In genomic region chr17:62140836-62141235, GRCh38 we compare ENCODE assay signal across 21 cellular contexts.
DNase-seq lines count a peak whose midpoint lies in the region; ATAC-seq, FAIRE-seq and TF ChIP-seq lines count a peak whose summit lies in the region.
"Had no signal": no experiment of that assay in that cellular context is flagged by ENCODE, and none has a peak within 500 bp of the region (broad histone marks: within the 10 kb centered on the region; RNA-seq: fewer than 3 reads in every experiment).

No MANE protein-coding gene starts in this region.

- peaks cover 29% of the 10 kb centered on the region for H3K27me3 ChIP-seq in lower lobe of right lung (ENCODE audit: low read depth)
- peaks cover 8% of the 10 kb centered on the region for H3K27me3 ChIP-seq in CD4-positive, alpha-beta T cell (ENCODE audit: control insufficient read depth, insufficient read depth, low read length)
- H3K27me3 ChIP-seq: BLaER1 treated with 17β-estradiol and CSF1 and Interleukin-3, amounts not matched to agents 10 nM and 100 nM had no signal

- TF ChIP-seq CTCF in lower lobe of right lung (IDR thresholded peaks at IDR 0.05) = no peak
- no peak for TF ChIP-seq CTCF in CD4-positive, alpha-beta T cell (IDR thresholded peaks at IDR 0.05)

- intact Hi-C loops in lower lobe of right lung (cut with DNase I) = no loop called here
- intact Hi-C loops in CD4-positive, alpha-beta T cell (cut with DNase I, micrococcal nuclease) = no loop called here

- H3K36me3 ChIP-seq in lower lobe of right lung = no peaks in the 10 kb centered on the region
- H3K36me3 ChIP-seq: BLaER1 treated with 17β-estradiol and CSF1 and Interleukin-3, amounts not matched to agents 10 nM and 100 nM; gastrocnemius medialis; HAP-1; prostate gland; upper lobe of left lung had no signal

- H3K4me1 Mint-ChIP-seq in activated naive CD8-positive, alpha-beta T cell (ENCODE audit: low read depth) = peaks cover 3% of the 10 kb centered on the region
- no peaks in the 10 kb centered on the region for H3K4me1 Mint-ChIP-seq in activated naive CD8-positive, alpha-beta T cell treated with anti-CD3 and anti-CD28 coated beads for 36 hours
- no peaks in the 10 kb centered on the region for H3K4me1 Mint-ChIP-seq in CD4-positive, alpha-beta T cell (ENCODE audit: low read depth)

- no peaks in the 10 kb centered on the region for H3K9me3 ChIP-seq in lower lobe of right lung
- no peaks in the 10 kb centered on the region for H3K9me3 ChIP-seq in CD4-positive, alpha-beta T cell (ENCODE audit: control insufficient read depth, low read length)
- H3K9me3 ChIP-seq: gastrocnemius medialis, HAP-1, prostate gland, upper lobe of left lung had no signal

- H3K4me3 ChIP-seq in lower lobe of right lung = no peak overlapping the region
- H3K4me3 ChIP-seq: BLaER1 treated with 17β-estradiol and CSF1 and Interleukin-3, amounts not matched to agents 10 nM and 100 nM; gastrocnemius medialis; HAP-1; prostate gland; upper lobe of left lung had no signal

- ATAC-seq in lower lobe of right lung = peak; percentile 37 to 64
- no peak for ATAC-seq in CD4-positive, alpha-beta T cell (ENCODE audit: poor library complexity)
- ATAC-seq: gastrocnemius medialis; naive thymus-derived CD4-positive, alpha-beta T cell had no signal

- H3K36me3 Mint-ChIP-seq in activated naive CD8-positive, alpha-beta T cell = no peaks in the 10 kb centered on the region
- H3K36me3 Mint-ChIP-seq in activated naive CD8-positive, alpha-beta T cell treated with anti-CD3 and anti-CD28 coated beads for 36 hours = no peaks in the 10 kb centered on the region
- H3K36me3 Mint-ChIP-seq in CD4-positive, alpha-beta T cell (ENCODE audit: low read depth) = no peaks in the 10 kb centered on the region

- H3K4me3 Mint-ChIP-seq in activated naive CD8-positive, alpha-beta T cell = peak overlapping the region; percentile 55
- no peak overlapping the region for H3K4me3 Mint-ChIP-seq in activated naive CD8-positive, alpha-beta T cell treated with anti-CD3 and anti-CD28 coated beads for 36 hours
- no peak overlapping the region for H3K4me3 Mint-ChIP-seq in CD4-positive, alpha-beta T cell

- H3K27me3 Mint-ChIP-seq in activated naive CD8-positive, alpha-beta T cell = peaks cover 11% of the 10 kb centered on the region
- peaks cover 43% of the 10 kb centered on the region for H3K27me3 Mint-ChIP-seq in activated naive CD8-positive, alpha-beta T cell treated with anti-CD3 and anti-CD28 coated beads for 36 hours
- H3K27me3 Mint-ChIP-seq in CD4-positive, alpha-beta T cell = peaks cover 42% of the 10 kb centered on the region

- peak; percentile 77 for FAIRE-seq in urothelium cell line (lab: Jason Lieb, UNC)
- FAIRE-seq: A204.1, astrocyte had no signal

- DNase-seq in activated naive CD8-positive, alpha-beta T cell treated with anti-CD3 and anti-CD28 coated beads for 36 hours = no peak
- DNase-seq in amniotic epithelial cell (ENCODE audit: low read depth) (peak; percentile 4), lower lobe of right lung (peak; percentile 50), urothelium cell line (ENCODE audit: low spot score) (no peak), ACHN (no peak)
- DNase-seq in effector CD8-positive, alpha-beta T cell (lab: John Stamatoyannopoulos, UW) = no peak
- no peak for DNase-seq in CD4-positive, alpha-beta T cell
- DNase-seq: activated CD4-positive, alpha-beta T cell treated with anti-CD3 and anti-CD28 coated beads, Interleukin-2, amount 50 U/mL, for 1 hour; activated gamma-delta T cell treated with Interleukin-2 at 50 U/mL for 16 hours; DMS79 treated with DMSO at 0.1 percent for 48 hours; gastrocnemius medialis; naive thymus-derived CD4-positive, alpha-beta T cell; NCI-H1436 treated with DMSO at 0.1 percent for 48 hours; NCI-H446 had no signal

- no peak overlapping the region for H3K27ac Mint-ChIP-seq in activated naive CD8-positive, alpha-beta T cell
- H3K27ac Mint-ChIP-seq in activated naive CD8-positive, alpha-beta T cell treated with anti-CD3 and anti-CD28 coated beads for 36 hours = no peak overlapping the region
- H3K27ac Mint-ChIP-seq in CD4-positive, alpha-beta T cell = no peak overlapping the region
- H3K27ac Mint-ChIP-seq: naive thymus-derived CD4-positive, alpha-beta T cell had no signal

- CTCF ChIA-PET in CD4-positive, alpha-beta T cell (lab: Charles Lee) = no interaction called here

- H3K27ac ChIP-seq in lower lobe of right lung = no peak overlapping the region
- no peak overlapping the region for H3K27ac ChIP-seq in CD4-positive, alpha-beta T cell (ENCODE audit: low read depth, low read length)
- H3K27ac ChIP-seq: BLaER1 treated with 17β-estradiol and CSF1 and Interleukin-3, amounts not matched to agents 10 nM and 100 nM; gastrocnemius medialis; prostate gland; upper lobe of left lung had no signal

- peaks cover 8% of the 10 kb centered on the region for H3K4me1 ChIP-seq in lower lobe of right lung
- H3K4me1 ChIP-seq: gastrocnemius medialis, prostate gland had no signal

- H3K9me3 Mint-ChIP-seq in activated naive CD8-positive, alpha-beta T cell (ENCODE audit: low read depth) = no peaks in the 10 kb centered on the region
- no peaks in the 10 kb centered on the region for H3K9me3 Mint-ChIP-seq in activated naive CD8-positive, alpha-beta T cell treated with anti-CD3 and anti-CD28 coated beads for 36 hours
- peaks cover 2% of the 10 kb centered on the region for H3K9me3 Mint-ChIP-seq in CD4-positive, alpha-beta T cell

- in situ Hi-C loops in ACHN (cut with HindIII; ENCODE audit: low pct_ligation_motif_present, low pct_unique_long_range_greater_than_20kb, low sequenced_read_pairs) = no loop called here

- POLR2A ChIA-PET in CD4-positive, alpha-beta T cell (lab: Charles Lee) = no interaction called here

Comparison
In these comparisons a context has a peak if more than half of its experiments do, and no peak if none do; other contexts are left out.
1. DNase-seq: peak in amniotic epithelial cell (single experiment) and lower lobe of right lung (single experiment); none in activated naive CD8-positive, alpha-beta T cell treated with anti-CD3 and anti-CD28 coated beads for 36 hours (single experiment), urothelium cell line (single experiment), effector CD8-positive, alpha-beta T cell (single experiment), CD4-positive, alpha-beta T cell (0 of 10) and ACHN (single experiment).